Comparison of ENCODE assay signal across 19 cellular contexts in the genomic region with DNA sequence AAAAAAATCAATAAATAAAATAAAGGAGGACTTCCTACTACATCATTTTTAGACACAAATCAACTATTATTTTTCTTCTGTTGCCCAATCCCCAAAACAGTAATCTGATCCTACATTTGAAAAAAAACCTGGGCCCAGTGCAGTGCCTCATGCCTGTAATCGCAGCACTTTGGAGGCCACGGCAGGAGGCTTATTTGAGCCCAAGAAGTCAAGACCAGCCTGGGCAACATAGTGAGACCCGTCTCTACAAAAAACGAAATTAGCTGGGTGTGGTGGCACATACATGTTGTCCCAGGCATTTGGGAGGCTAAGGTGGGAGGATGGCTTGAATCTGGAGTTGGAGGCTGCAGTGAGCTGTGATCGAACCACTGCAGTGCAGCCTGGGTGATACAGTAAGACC. TPM values are rescaled to one million over a fixed set of nuclear protein-coding genes. Genes with fewer than 3 reads are reported as not detected.
DNase-seq lines count a peak whose midpoint lies in the region; ATAC-seq and TF ChIP-seq lines count a peak whose summit lies in the region.
"Had no signal": no experiment of that assay in that cellular context is flagged by ENCODE, and none has a peak within 500 bp of the region (broad histone marks: within the 10 kb centered on the region; RNA-seq: fewer than 3 reads in every experiment).

No MANE protein-coding gene starts in this region.

- peaks cover 25% of the 10 kb centered on the region for H3K79me2 ChIP-seq in DOHH2 (ENCODE audit: control insufficient read depth, low read length)

- H3K9me2 ChIP-seq in DOHH2 (replicated peaks; ENCODE audit: control insufficient read depth, low read length), result no peaks in the 10 kb centered on the region

- H3K27ac Mint-ChIP-seq in T-helper 1 cell treated with Interleukin-12 subunit alpha and Interleukin-12 subunit beta and Interleukin-4 antibody, amounts not matched to agents 30 μg/mL and 1 μg/mL, for 36 hours, result peak overlapping the region; percentile 65
- no peak overlapping the region for H3K27ac Mint-ChIP-seq in activated T-helper 17 cell treated with anti-CD3 and anti-CD28 coated beads, Interleukin-2, amount 50 U/mL, for 72 hours
- peak overlapping the region in 6 of 10 donors; percentile 15 to 96 (median 87) for H3K27ac Mint-ChIP-seq in naive thymus-derived CD8-positive, alpha-beta T cell
- H3K27ac Mint-ChIP-seq: activated naive CD4-positive, alpha-beta T cell treated with anti-CD3 and anti-CD28 coated beads for 36 hours; stimulated activated effector memory CD8-positive, alpha-beta T cell treated with anti-CD3 and anti-CD28 coated beads, Interleukin-12 subunit alpha, Interleukin-12 subunit beta, amount 100 ng/mL, for 72 hours had no signal

- H3F3A ChIP-seq in DOHH2 (ENCODE audit: control insufficient read depth, insufficient read depth), result peaks cover 26% of the 10 kb centered on the region

- H4K20me1 ChIP-seq in DOHH2 (ENCODE audit: control insufficient read depth, insufficient read depth, low read depth, low read length), result peaks cover 3% of the 10 kb centered on the region; the same call in 1 of the 2 replicates

- peaks cover 34% of the 10 kb centered on the region for H3K4me1 Mint-ChIP-seq in T-helper 1 cell treated with Interleukin-12 subunit alpha and Interleukin-12 subunit beta and Interleukin-4 antibody, amounts not matched to agents 30 μg/mL and 1 μg/mL, for 36 hours (ENCODE audit: low read depth)
- H3K4me1 Mint-ChIP-seq in activated T-helper 17 cell treated with anti-CD3 and anti-CD28 coated beads, Interleukin-2, amount 50 U/mL, for 72 hours, result peaks cover 28% of the 10 kb centered on the region
- peaks cover 11 to 52% (median 37%) of the 10 kb centered on the region in 4 donors for H3K4me1 Mint-ChIP-seq in naive thymus-derived CD8-positive, alpha-beta T cell

- no peak for TF ChIP-seq CTCF in DOHH2 (IDR thresholded peaks at IDR 0.05; ENCODE audit: low read depth, low read length, poor library complexity, severe bottlenecking)

- H3K27me3 Mint-ChIP-seq in T-helper 1 cell treated with Interleukin-12 subunit alpha and Interleukin-12 subunit beta and Interleukin-4 antibody, amounts not matched to agents 30 μg/mL and 1 μg/mL, for 36 hours (ENCODE audit: low read depth), result no peaks in the 10 kb centered on the region
- no peaks in the 10 kb centered on the region for H3K27me3 Mint-ChIP-seq in activated T-helper 17 cell treated with anti-CD3 and anti-CD28 coated beads, Interleukin-2, amount 50 U/mL, for 72 hours
- no peaks in the 10 kb centered on the region for H3K27me3 Mint-ChIP-seq in naive thymus-derived CD8-positive, alpha-beta T cell

- H3K9me3 ChIP-seq in DOHH2 (ENCODE audit: control insufficient read depth, insufficient read depth, low read length), result no peaks in the 10 kb centered on the region
- H3K9me3 ChIP-seq: body of pancreas, transverse colon had no signal

- H3K9me3 Mint-ChIP-seq in T-helper 1 cell treated with Interleukin-12 subunit alpha and Interleukin-12 subunit beta and Interleukin-4 antibody, amounts not matched to agents 30 μg/mL and 1 μg/mL, for 36 hours, result no peaks in the 10 kb centered on the region
- H3K9me3 Mint-ChIP-seq in activated T-helper 17 cell treated with anti-CD3 and anti-CD28 coated beads, Interleukin-2, amount 50 U/mL, for 72 hours, result no peaks in the 10 kb centered on the region
- H3K9me3 Mint-ChIP-seq in naive thymus-derived CD8-positive, alpha-beta T cell, result no peaks in the 10 kb centered on the region
- H3K9me3 Mint-ChIP-seq: activated naive CD4-positive, alpha-beta T cell treated with anti-CD3 and anti-CD28 coated beads for 36 hours; stimulated activated effector memory CD8-positive, alpha-beta T cell treated with anti-CD3 and anti-CD28 coated beads, Interleukin-12 subunit alpha, Interleukin-12 subunit beta, amount 100 ng/mL, for 72 hours had no signal

- H3K27ac ChIP-seq in DOHH2 (ENCODE audit: low read depth, low read length), result no peak overlapping the region
- H3K27ac ChIP-seq: 22Rv1, epithelial cell of prostate, transverse colon had no signal

- no peak for DNase-seq in T-helper 1 cell
- DNase-seq in naive thymus-derived CD8-positive, alpha-beta T cell, result no peak
- DNase-seq in stimulated activated CD4-positive, alpha-beta T cell treated with anti-CD3 and anti-CD28 coated beads, Interleukin-4, amount 100 ng/mL, for 24 hours, result no peak
- DNase-seq in DMS79 (lab: John Stamatoyannopoulos, UW), result no peak
- DNase-seq in LoVo (ENCODE audit: low spot score), result no peak
- DNase-seq: activated naive CD4-positive, alpha-beta T cell treated with anti-CD3 and anti-CD28 coated beads for 36 hours; body of pancreas; dermis blood vessel endothelial cell; DND-41; HCEC 1CT; left ventricle myocardium superior; NCI-H1436 treated with DMSO at 0.1 percent for 48 hours; transverse colon had no signal

- H3K4me3 ChIP-seq in DOHH2 (ENCODE audit: low read length), result no peak overlapping the region
- H3K4me3 ChIP-seq: body of pancreas, transverse colon had no signal

- peaks cover 17% of the 10 kb centered on the region for H3K36me3 ChIP-seq in DOHH2 (ENCODE audit: control insufficient read depth, low read length)
- H3K36me3 ChIP-seq: transverse colon had no signal

- H3K4me3 Mint-ChIP-seq in T-helper 1 cell treated with Interleukin-12 subunit alpha and Interleukin-12 subunit beta and Interleukin-4 antibody, amounts not matched to agents 30 μg/mL and 1 μg/mL, for 36 hours, result peak overlapping the region; percentile 26
- H3K4me3 Mint-ChIP-seq in activated T-helper 17 cell treated with anti-CD3 and anti-CD28 coated beads, Interleukin-2, amount 50 U/mL, for 72 hours, result peak overlapping the region; percentile 87
- H3K4me3 Mint-ChIP-seq in naive thymus-derived CD8-positive, alpha-beta T cell, result peak overlapping the region in 4 of 10 donors; percentile 89 to 96 (median 93)

- H3K27me3 ChIP-seq in DOHH2 (ENCODE audit: control insufficient read depth, low read length), result no peaks in the 10 kb centered on the region
- H3K27me3 ChIP-seq: body of pancreas, transverse colon had no signal

- POLR2A ChIA-PET in naive thymus-derived CD8-positive, alpha-beta T cell (lab: Charles Lee), result no interaction called here

- ATAC-seq in activated T-helper 17 cell treated with anti-CD3 and anti-CD28 coated beads, Interleukin-2, amount 50 U/mL, for 72 hours (replicated peaks), result no peak
- ATAC-seq in naive thymus-derived CD8-positive, alpha-beta T cell, result no peak
- ATAC-seq: body of pancreas; left ventricle myocardium superior; stimulated activated effector memory CD8-positive, alpha-beta T cell treated with anti-CD3 and anti-CD28 coated beads, Interleukin-12 subunit alpha, Interleukin-12 subunit beta, amount 100 ng/mL, for 72 hours had no signal

- H3K4me1 ChIP-seq in DOHH2 (ENCODE audit: control insufficient read depth, low read length), result peaks cover 51% of the 10 kb centered on the region

- H3K36me3 Mint-ChIP-seq in T-helper 1 cell treated with Interleukin-12 subunit alpha and Interleukin-12 subunit beta and Interleukin-4 antibody, amounts not matched to agents 30 μg/mL and 1 μg/mL, for 36 hours (ENCODE audit: low read depth), result peaks cover 4% of the 10 kb centered on the region
- H3K36me3 Mint-ChIP-seq in activated T-helper 17 cell treated with anti-CD3 and anti-CD28 coated beads, Interleukin-2, amount 50 U/mL, for 72 hours (ENCODE audit: low read depth), result peaks cover 30% of the 10 kb centered on the region
- no peaks in the 10 kb centered on the region for H3K36me3 Mint-ChIP-seq in naive thymus-derived CD8-positive, alpha-beta T cell

- H3K4me2 ChIP-seq in DOHH2 (ENCODE audit: low read length), result peak overlapping the region; percentile 86; the same call in 1 of the 2 replicates

RNA-seq across cellular contexts. Expression of gene GTF2I, which starts 2.7 kb away (rescaled TPM):
- 100 to 1,000 TPM; 133 to 143 TPM for total RNA-seq in activated T-helper 17 cell treated with anti-CD3 and anti-CD28 coated beads, Interleukin-2, amount 50 U/mL, for 72 hours
- total RNA-seq in naive thymus-derived CD8-positive, alpha-beta T cell, result 100 to 1,000 TPM; 185 to 206 TPM
- polyA plus RNA-seq in naive thymus-derived CD8-positive, alpha-beta T cell, result 10 to 100 TPM; 55.4 to 78.6 (median 68.1) TPM
